ENCODE assay signal across 32 cellular contexts in genomic region chr7:33457041-33457440, GRCh38.
"Had no signal": no experiment of that assay in that cellular context is flagged by ENCODE, and none has a peak within 500 bp of the region (broad histone marks: within the 10 kb centered on the region; RNA-seq: fewer than 3 reads in every experiment).

No MANE protein-coding gene starts in this region.

- H3K36me3 ChIP-seq: esophagus squamous epithelium, heart right ventricle, prostate gland, sigmoid colon, spleen, tibial artery, uterus had no signal

- H3K27ac ChIP-seq: esophagus squamous epithelium, heart right ventricle, prostate gland, sigmoid colon, skin epidermis, spleen, testis, tibial artery, uterus had no signal

- H3K36me3 Mint-ChIP-seq: naive B cell, type B pancreatic cell had no signal

- DNase-seq: cortex of kidney; effector memory CD8-positive, alpha-beta T cell; erythroblast; esophagus squamous epithelium; foreskin melanocyte; glutamatergic neuron; heart right ventricle; hippocampal formation; immature natural killer cell; mucosa of descending colon; naive B cell; nucleus accumbens; right cardiac atrium; sigmoid colon; spleen; stimulated activated CD4-positive, alpha-beta T cell treated with anti-CD3 and anti-CD28 coated beads, Interleukin-4, amount 100 ng/mL, for 4 hours; stimulated activated naive CD8-positive, alpha-beta T cell treated with anti-CD3 and anti-CD28 coated beads, Interleukin-15, Interleukin-2, amounts not matched to agents 100 U/mL and 50 U/mL, for 24 hours; substantia nigra; testis; tibial artery; uterus had no signal

- H3K4me1 ChIP-seq: esophagus squamous epithelium, heart right ventricle, prostate gland, spleen, testis, tibial artery, uterus had no signal

- H3K27ac Mint-ChIP-seq: effector memory CD8-positive, alpha-beta T cell; memory B cell; mesothelial cell of epicardium; natural killer cell treated with Interleukin-12 subunit alpha and Interleukin-12 subunit beta and Interleukin-15 and Interleukin-18, amount 100 ng/mL, for 72 hours; stimulated activated memory B cell treated with anti-CD40 and anti-IgM and Interleukin-4, amounts not matched to agents 10 μg/mL and 1 μg/mL and 100 μg/mL, for 72 hours; type B pancreatic cell had no signal

- H3K9me3 Mint-ChIP-seq: effector memory CD8-positive, alpha-beta T cell; immature natural killer cell; natural killer cell treated with Interleukin-12 subunit alpha and Interleukin-12 subunit beta and Interleukin-15 and Interleukin-18, amount 100 ng/mL, for 72 hours; type B pancreatic cell had no signal

- H3K4me3 Mint-ChIP-seq: effector memory CD8-positive, alpha-beta T cell; immature natural killer cell; memory B cell; mesothelial cell of epicardium; naive B cell; natural killer cell treated with Interleukin-12 subunit alpha and Interleukin-12 subunit beta and Interleukin-15 and Interleukin-18, amount 100 ng/mL, for 72 hours; stimulated activated memory B cell treated with anti-CD40 and anti-IgM and Interleukin-4, amounts not matched to agents 10 μg/mL and 1 μg/mL and 100 μg/mL, for 72 hours; type B pancreatic cell had no signal

- H3K9me3 ChIP-seq: esophagus squamous epithelium, heart right ventricle, mucosa of descending colon, prostate gland, sigmoid colon, testis, tibial artery, uterus had no signal

- H3K4me3 ChIP-seq: esophagus squamous epithelium, heart right ventricle, lung, mucosa of descending colon, prostate gland, sigmoid colon, skin epidermis, spleen, testis, tibial artery, uterus had no signal

- H3K27me3 Mint-ChIP-seq: effector memory CD8-positive, alpha-beta T cell; memory B cell; naive B cell; natural killer cell treated with Interleukin-12 subunit alpha and Interleukin-12 subunit beta and Interleukin-15 and Interleukin-18, amount 100 ng/mL, for 72 hours; stimulated activated memory B cell treated with anti-CD40 and anti-IgM and Interleukin-4, amounts not matched to agents 10 μg/mL and 1 μg/mL and 100 μg/mL, for 72 hours; type B pancreatic cell had no signal

- H3K4me1 Mint-ChIP-seq: memory B cell; naive B cell; stimulated activated memory B cell treated with anti-CD40 and anti-IgM and Interleukin-4, amounts not matched to agents 10 μg/mL and 1 μg/mL and 100 μg/mL, for 72 hours had no signal

- H3K27me3 ChIP-seq: esophagus squamous epithelium, heart right ventricle, sigmoid colon, spleen, testis, tibial artery, uterus had no signal

- ATAC-seq: effector memory CD8-positive, alpha-beta T cell; heart right ventricle; left lobe of liver; mucosa of descending colon; natural killer cell treated with Interleukin-12 subunit alpha and Interleukin-12 subunit beta and Interleukin-15 and Interleukin-18, amount 100 ng/mL, for 72 hours; right cardiac atrium; stimulated activated memory B cell treated with anti-CD40 and anti-IgM and Interleukin-4, amounts not matched to agents 10 μg/mL and 1 μg/mL and 100 μg/mL, for 72 hours; stimulated activated naive CD8-positive, alpha-beta T cell treated with anti-CD3 and anti-CD28 coated beads, Interleukin-15, Interleukin-2, amounts not matched to agents 100 U/mL and 50 U/mL, for 24 hours had no signal

- FAIRE-seq: endometrium, keratinocyte had no signal
